15 cellular contexts compared by ENCODE assay signal in genomic region chr5:150604894-150605440, GRCh38. TPM values are rescaled to one million over a fixed set of nuclear protein-coding genes. Genes with fewer than 3 reads are reported as not detected.
DNase-seq lines count a peak whose midpoint lies in the region; ATAC-seq and TF ChIP-seq lines count a peak whose summit lies in the region.
"Had no signal": no experiment of that assay in that cellular context is flagged by ENCODE, and none has a peak within 500 bp of the region (broad histone marks: within the 10 kb centered on the region; RNA-seq: fewer than 3 reads in every experiment).

No MANE protein-coding gene starts in this region.

- H3K27me3 ChIP-seq in BLaER1, result no peaks in the 10 kb centered on the region
- no peaks in the 10 kb centered on the region for H3K27me3 ChIP-seq in heart left ventricle
- H3K27me3 ChIP-seq in skeletal muscle tissue (ENCODE audit: control insufficient read depth in 3 of 3, insufficient read depth in 3 of 3, low read length in 3 of 3), result no peaks in the 10 kb centered on the region

- H3K4me1 ChIP-seq in BLaER1 (peaks cover 94% of the 10 kb centered on the region), heart left ventricle (peaks cover 11 to 91% (median 62%) of the 10 kb centered on the region in 12 donors), skeletal muscle tissue (ENCODE audit: control insufficient read depth in 3 of 3, insufficient read depth in 3 of 3, low read length in 3 of 3) (peaks cover 50 to 91% (median 85%) of the 10 kb centered on the region in 3 donors)

- ATAC-seq in heart left ventricle (no peak), GM19324 (IDR thresholded peaks at IDR 0.05; ENCODE audit: low FRiP score, unreplicated experiment) (no peak)

- H3K36me3 ChIP-seq in BLaER1 (no peaks in the 10 kb centered on the region), heart left ventricle (no peaks in the 10 kb centered on the region), skeletal muscle tissue (ENCODE audit: control insufficient read depth in 3 of 3, insufficient read depth in 3 of 3, low read length in 3 of 3) (no peaks in the 10 kb centered on the region)

- TF ChIP-seq CTCF in heart left ventricle (IDR thresholded peaks at IDR 0.05), result no peak
- no peak for TF ChIP-seq CTCF in mesothelial cell of epicardium (IDR thresholded peaks at IDR 0.05; ENCODE audit: unreplicated experiment)
- no peak for TF ChIP-seq CTCF in HFFc6 (IDR thresholded peaks at IDR 0.05)

- no peak overlapping the region for H3K4me3 ChIP-seq in BLaER1
- H3K4me3 ChIP-seq in heart left ventricle, result no peak overlapping the region
- no peak overlapping the region for H3K4me3 ChIP-seq in skeletal muscle tissue (ENCODE audit: low read length in 3 of 3)

- H3K27me3 Mint-ChIP-seq in mesothelial cell of epicardium (ENCODE audit: low read depth) (no peaks in the 10 kb centered on the region), HFFc6 (ENCODE audit: insufficient read depth) (peaks cover 4% of the 10 kb centered on the region)

- TF ChIP-seq POLR2A in heart left ventricle (IDR thresholded peaks at IDR 0.05), result no peak

- H3K4me3 Mint-ChIP-seq in mesothelial cell of epicardium, result no peak overlapping the region
- no peak overlapping the region for H3K4me3 Mint-ChIP-seq in HFFc6
- H3K4me3 Mint-ChIP-seq: CD4-positive, CD25-positive, alpha-beta regulatory T cell had no signal

- WGBS in heart left ventricle, 4 donors, result 85 to 91% (median 89%) methylated on average over 6 of the region's 6 CpGs

- peak overlapping the region; percentile 18; the same call in 1 of the 2 replicates for H3K4me2 ChIP-seq in BLaER1

- intact Hi-C loops in heart left ventricle (cut with DNase I), result loop anchor here in 1 of 10 donors (5.0 kb wide), 1 partner anchor 37 kb away; the partner anchor contains the start of gene SYNPO

- H3K36me3 Mint-ChIP-seq in mesothelial cell of epicardium, result no peaks in the 10 kb centered on the region
- no peaks in the 10 kb centered on the region for H3K36me3 Mint-ChIP-seq in HFFc6 (ENCODE audit: low read depth)
- H3K36me3 Mint-ChIP-seq: CD4-positive, CD25-positive, alpha-beta regulatory T cell had no signal

- DNase-seq in heart left ventricle, result peak in 2 of 5 donors; percentile 4 to 28
- no peak for DNase-seq in mesothelial cell of epicardium (ENCODE audit: low spot score in 2 of 2, unreplicated experiment in 2 of 2)
- no peak for DNase-seq in DMS 273 (lab: John Stamatoyannopoulos, UW; ENCODE audit: unreplicated experiment)
- DNase-seq in HFFc6, result no peak
- no peak for DNase-seq in NCI-H1105 treated with DMSO at 0.1 percent for 48 hours (lab: John Stamatoyannopoulos, UW)
- DNase-seq: CD4-positive, CD25-positive, alpha-beta regulatory T cell; DMS79 treated with DMSO at 0.1 percent for 48 hours; Karpas-422; NCI-H2029; NCI-H510A; NCI-H82 had no signal

- H3K4me1 Mint-ChIP-seq in mesothelial cell of epicardium (peaks cover 40% of the 10 kb centered on the region), HFFc6 (ENCODE audit: low read depth) (peaks cover 8% of the 10 kb centered on the region)
- H3K4me1 Mint-ChIP-seq: CD4-positive, CD25-positive, alpha-beta regulatory T cell had no signal

- peak overlapping the region; percentile 19 for H3K27ac Mint-ChIP-seq in mesothelial cell of epicardium
- no peak overlapping the region for H3K27ac Mint-ChIP-seq in HFFc6
- H3K27ac Mint-ChIP-seq: CD4-positive, CD25-positive, alpha-beta regulatory T cell had no signal

- H3K9me3 ChIP-seq in BLaER1, result no peaks in the 10 kb centered on the region
- no peaks in the 10 kb centered on the region for H3K9me3 ChIP-seq in heart left ventricle
- H3K9me3 ChIP-seq in skeletal muscle tissue (ENCODE audit: control insufficient read depth in 3 of 3, low read length in 3 of 3), result no peaks in the 10 kb centered on the region

- no peak overlapping the region for H3K27ac ChIP-seq in BLaER1
- peak overlapping the region in 10 of 12 donors; percentile 67 to 91 (median 85) for H3K27ac ChIP-seq in heart left ventricle
- peak overlapping the region; percentile 26 for H3K27ac ChIP-seq in skeletal muscle tissue (ENCODE audit: low read depth, low read length)

- H3K9ac ChIP-seq in BLaER1 (no peak overlapping the region; the same call in 1 of the 2 replicates), skeletal muscle tissue (ENCODE audit: low read depth in 1 of 3, low read length in 3 of 3) (peak overlapping the region in 2 of 3 donors; percentile 38 to 69)

- H4K20me1 ChIP-seq in BLaER1, result no peaks in the 10 kb centered on the region

- H3K9me3 Mint-ChIP-seq in mesothelial cell of epicardium (no peaks in the 10 kb centered on the region), HFFc6 (no peaks in the 10 kb centered on the region)

RNA-seq across cellular contexts. Expression of gene SYNPO, which starts 35.5 kb away (rescaled TPM):
- total RNA-seq in heart left ventricle, result 100 to 1,000 TPM; 444 to 782 (median 590) TPM
- 100 to 1,000 TPM; 304 to 791 TPM for polyA plus RNA-seq in heart left ventricle
- total RNA-seq in mesothelial cell of epicardium, result 84.4 to 86.6 TPM (median 85.3 TPM) in 3 replicates
- total RNA-seq in skeletal muscle tissue, result 6.3 TPM
- 10 to 100 TPM; 35.6 to 50.7 (median 47.8) TPM for total RNA-seq in HFFc6 (2021; fragmentation: NEBNext Ultra II Directional; extraction: Animal tissue kit (Norgen Biotek cat#: 25700))
- polyA plus RNA-seq: CD4-positive, CD25-positive, alpha-beta regulatory T cell had no signal

RNA-seq across cellular contexts. Expression of gene MYOZ3, which starts 56.1 kb away (rescaled TPM):
- 10 to 100 TPM in 1 of 9 donors, 1 to 10 TPM in 8; 1.8 to 10.2 (median 5.1) TPM for total RNA-seq in heart left ventricle
- 1 to 10 TPM; 1.2 to 4.6 TPM for polyA plus RNA-seq in heart left ventricle
- 8.5 to 9.4 TPM (median 8.5 TPM) in 3 replicates for total RNA-seq in mesothelial cell of epicardium
- 4.7 TPM for total RNA-seq in skeletal muscle tissue
- total RNA-seq in HFFc6 (2021; fragmentation: NEBNext Ultra II Directional; extraction: Animal tissue kit (Norgen Biotek cat#: 25700)), result under 1 TPM in 2 of 6 experiments, not detected in 4; 0.05 to 0.14 TPM
- total RNA-seq: CD4-positive, CD25-positive, alpha-beta regulatory T cell; H4 had no signal
